ENCODE assay signal across 1 cellular context in the genomic region with DNA sequence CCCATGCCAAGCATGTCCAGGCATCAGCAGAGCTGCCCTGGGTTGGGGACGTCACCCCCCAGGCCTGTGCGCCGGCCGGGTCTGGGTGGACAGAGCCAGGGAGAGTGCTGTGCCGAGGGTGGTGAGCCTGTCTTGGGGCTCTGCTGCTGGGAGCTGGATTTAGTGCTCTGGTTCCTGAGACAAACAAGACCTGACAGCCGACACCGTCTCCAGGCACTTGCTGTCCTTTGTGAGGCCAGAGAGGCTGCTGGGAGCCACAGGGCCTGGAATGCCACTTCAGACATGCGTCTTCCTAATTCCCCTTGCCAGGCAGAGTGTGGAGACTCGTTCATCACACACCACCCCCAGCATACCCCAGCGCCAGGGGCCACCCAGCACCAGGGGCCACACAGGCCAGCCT.
TF ChIP-seq lines count a peak whose summit lies in the region.

No MANE protein-coding gene starts in this region.

TF ChIP-seq in WTC11, 78 proteins besides CTCF, POLR2A, EP300 and RAD21 (continued from another document):
- TF ChIP-seq, protein P1, sequence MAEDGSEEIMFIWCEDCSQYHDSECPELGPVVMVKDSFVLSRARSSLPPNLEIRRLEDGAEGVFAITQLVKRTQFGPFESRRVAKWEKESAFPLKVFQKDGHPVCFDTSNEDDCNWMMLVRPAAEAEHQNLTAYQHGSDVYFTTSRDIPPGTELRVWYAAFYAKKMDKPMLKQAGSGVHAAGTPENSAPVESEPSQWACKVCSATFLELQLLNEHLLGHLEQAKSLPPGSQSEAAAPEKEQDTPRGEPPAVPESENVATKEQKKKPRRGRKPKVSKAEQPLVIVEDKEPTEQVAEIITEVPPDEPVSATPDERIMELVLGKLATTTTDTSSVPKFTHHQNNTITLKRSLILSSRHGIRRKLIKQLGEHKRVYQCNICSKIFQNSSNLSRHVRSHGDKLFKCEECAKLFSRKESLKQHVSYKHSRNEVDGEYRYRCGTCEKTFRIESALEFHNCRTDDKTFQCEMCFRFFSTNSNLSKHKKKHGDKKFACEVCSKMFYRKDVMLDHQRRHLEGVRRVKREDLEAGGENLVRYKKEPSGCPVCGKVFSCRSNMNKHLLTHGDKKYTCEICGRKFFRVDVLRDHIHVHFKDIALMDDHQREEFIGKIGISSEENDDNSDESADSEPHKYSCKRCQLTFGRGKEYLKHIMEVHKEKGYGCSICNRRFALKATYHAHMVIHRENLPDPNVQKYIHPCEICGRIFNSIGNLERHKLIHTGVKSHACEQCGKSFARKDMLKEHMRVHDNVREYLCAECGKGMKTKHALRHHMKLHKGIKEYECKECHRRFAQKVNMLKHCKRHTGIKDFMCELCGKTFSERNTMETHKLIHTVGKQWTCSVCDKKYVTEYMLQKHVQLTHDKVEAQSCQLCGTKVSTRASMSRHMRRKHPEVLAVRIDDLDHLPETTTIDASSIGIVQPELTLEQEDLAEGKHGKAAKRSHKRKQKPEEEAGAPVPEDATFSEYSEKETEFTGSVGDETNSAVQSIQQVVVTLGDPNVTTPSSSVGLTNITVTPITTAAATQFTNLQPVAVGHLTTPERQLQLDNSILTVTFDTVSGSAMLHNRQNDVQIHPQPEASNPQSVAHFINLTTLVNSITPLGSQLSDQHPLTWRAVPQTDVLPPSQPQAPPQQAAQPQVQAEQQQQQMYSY (CRISPR knock-in tag; IDR thresholded peaks at IDR 0.05) = no peak
- TF ChIP-seq ZNF121 (CRISPR knock-in tag; IDR thresholded peaks at IDR 0.05) (no peak), JUN (CRISPR knock-in tag; IDR thresholded peaks at IDR 0.05) (no peak), TP53 (CRISPR knock-in tag; IDR thresholded peaks at IDR 0.05) (no peak), CBFB (CRISPR knock-in tag; IDR thresholded peaks at IDR 0.05; ENCODE audit: low read depth) (no peak)
